Comparison of ENCODE assay signal across 8 cellular contexts in the genomic region with DNA sequence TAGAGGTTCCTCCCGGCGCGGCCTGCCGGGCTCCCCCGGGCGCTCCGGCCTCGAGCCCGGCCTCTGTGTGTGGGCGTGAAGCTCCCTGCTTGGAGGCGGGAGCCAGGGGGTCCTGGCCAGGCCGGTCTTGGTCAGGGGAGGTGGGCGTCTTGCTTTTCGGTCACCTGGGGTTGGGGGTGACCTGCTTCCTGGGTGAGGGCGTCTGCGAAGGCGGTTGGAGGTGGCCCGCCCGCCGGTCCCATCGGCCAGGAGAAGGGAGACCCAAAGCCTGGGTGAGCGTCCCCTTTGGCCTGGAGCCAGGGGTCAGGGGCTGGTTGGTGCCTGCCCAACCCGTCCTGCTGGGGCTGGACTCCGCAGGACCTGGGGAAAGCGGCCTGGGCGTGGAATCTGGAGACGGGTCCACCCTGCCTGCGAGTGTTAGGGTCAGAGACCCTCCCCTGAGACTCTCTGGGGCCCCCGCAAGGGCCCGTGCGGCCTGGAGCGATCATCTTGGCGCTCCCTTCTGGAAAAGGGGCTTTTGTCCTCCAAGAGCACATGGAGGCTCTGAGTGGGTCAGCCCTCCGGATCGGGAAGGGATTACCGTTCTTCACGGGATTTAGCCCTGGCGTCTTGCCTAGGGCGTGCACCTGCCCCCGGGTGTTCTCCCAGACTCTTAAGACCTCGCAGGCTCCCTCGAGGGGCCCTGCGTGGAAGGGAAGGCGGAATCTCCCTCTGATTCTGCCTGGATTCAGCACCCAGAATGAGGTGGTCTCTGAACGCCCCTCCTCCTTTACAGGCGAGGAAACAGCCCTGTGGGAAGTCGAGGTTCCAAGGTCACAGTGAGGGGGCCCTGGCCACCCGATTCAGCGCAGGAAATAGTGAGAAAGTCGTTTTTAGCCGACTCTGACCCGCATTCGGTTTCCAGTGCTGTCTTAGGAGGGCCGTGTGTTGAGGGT. TPM values are rescaled to one million over a fixed set of nuclear protein-coding genes. Genes with fewer than 3 reads are reported as not detected.
DNase-seq lines count a peak whose midpoint lies in the region; ATAC-seq and TF ChIP-seq lines count a peak whose summit lies in the region.

No MANE protein-coding gene starts in this region.

- H3K27me3 Mint-ChIP-seq in T-helper 17 cell: no peaks in the 10 kb centered on the region
- no peaks in the 10 kb centered on the region for H3K27me3 Mint-ChIP-seq in natural killer cell (ENCODE audit: low read depth in 2 of 2)

- peak overlapping the region; percentile 97 for H3K27ac ChIP-seq in A673 (ENCODE audit: low read depth, low read length, poor library complexity, severe bottlenecking)

- H3K4me1 ChIP-seq in A673 (ENCODE audit: insufficient read depth, low read length, poor library complexity, severe bottlenecking): peaks cover 17% of the 10 kb centered on the region

- H3K9me3 ChIP-seq in A673 (ENCODE audit: low read depth, low read length, poor library complexity, severe bottlenecking): no peaks in the 10 kb centered on the region
- no peaks in the 10 kb centered on the region for H3K9me3 ChIP-seq in T-helper 17 cell (ENCODE audit: control insufficient read depth, low read length, poor library complexity, severe bottlenecking)

- H3K36me3 Mint-ChIP-seq in T-helper 17 cell (ENCODE audit: low read depth) (no peaks in the 10 kb centered on the region), natural killer cell (no peaks in the 10 kb centered on the region)

- H3K27ac Mint-ChIP-seq in T-helper 17 cell (peak overlapping the region; percentile 99), natural killer cell (peak overlapping the region; percentile 88 to 92)

- DNase-seq in A673 (ENCODE audit: low spot score) (peak; percentile 61), T-helper 17 cell (no peak), natural killer cell (no peak), Ammon's horn (ENCODE audit: low spot score) (no peak), NOMO-1 treated with dmso at 0.1 percent for 144 hours (lab: John Stamatoyannopoulos, UW; ENCODE audit: unreplicated experiment) (no peak)

- peak; percentile 8 for ATAC-seq in HG03378 (IDR thresholded peaks at IDR 0.05; ENCODE audit: unreplicated experiment)
- ATAC-seq in T-helper 17 cell: no peak
- ATAC-seq in esophagus mucosa: peak; percentile 9
- no peak for ATAC-seq in natural killer cell

- H3K36me3 ChIP-seq in A673 (ENCODE audit: insufficient read depth, low read length, poor library complexity, severe bottlenecking): peaks cover 6% of the 10 kb centered on the region

- BruUV-seq in A673 (replicated peaks; lab: Mats Ljungman, UMichigan): TSS peak; percentile 62

- H3K4me3 Mint-ChIP-seq in T-helper 17 cell (peak overlapping the region; percentile 94), natural killer cell (peak overlapping the region; percentile 84)

- no peaks in the 10 kb centered on the region for H3K27me3 ChIP-seq in A673 (replicated peaks; ENCODE audit: insufficient read depth, low read depth, low read length, poor library complexity)

- CTCF ChIA-PET in A673 (lab: Charles Lee): no interaction called here

- intact Hi-C loops in A673 (cut with micrococcal nuclease; ENCODE audit: unreplicated experiment): loop anchor here (5.0 kb wide), 1 partner anchor 41 kb away; a partner anchor contains a TSS
- intact Hi-C loops in natural killer cell (cut with micrococcal nuclease): loop anchor here (5.0 kb wide), 2 partner anchors 41 to 89 kb away; a partner anchor contains a TSS

- POLR2A ChIA-PET in A673 (lab: Charles Lee; ENCODE audit: low non-redundant PET): no interaction called here

- H3K4me1 Mint-ChIP-seq in T-helper 17 cell: peaks cover 32% of the 10 kb centered on the region
- peaks cover 31 to 60% of the 10 kb centered on the region in 2 donors for H3K4me1 Mint-ChIP-seq in natural killer cell

- H3K4me3 ChIP-seq in A673 (ENCODE audit: low read depth, low read length, poor library complexity, severe bottlenecking) (peak overlapping the region; percentile 99), GM12875 (ENCODE audit: low read depth, low read length) (peak overlapping the region; percentile 98)

- TF ChIP-seq CTCF in A673 (conservative IDR thresholded peaks at IDR 0.05; ENCODE audit: low read depth, low read length) (no peak), GM12875 (IDR thresholded peaks at IDR 0.05; ENCODE audit: borderline replicate concordance, insufficient read depth, low read depth, low read length) (no peak), natural killer cell (IDR thresholded peaks at IDR 0.05) (no peak)

- H3K9me3 Mint-ChIP-seq in natural killer cell: no peaks in the 10 kb centered on the region

RNA-seq across cellular contexts. Expression of a gene that starts 0.8 kb away (rescaled TPM):
- 865 TPM in 2 replicates for total RNA-seq in A673 (2021)
- 100 to 1,000 TPM; 152 to 165 TPM for total RNA-seq in T-helper 17 cell
- total RNA-seq in esophagus mucosa: 320 TPM
- 100 to 1,000 TPM; 229 to 248 (median 236) TPM for total RNA-seq in natural killer cell

RNA-seq across cellular contexts. Expression of a gene that starts 16.5 kb away (rescaled TPM):
- total RNA-seq in A673 (2021) (13.1 and 15.7 TPM in 2 replicates), T-helper 17 cell (1 to 10 TPM; 1.1 to 3.0 TPM), esophagus mucosa (0.48 TPM), natural killer cell (1 to 10 TPM in 2 of 3 donors, under 1 TPM in 1; 0.96 to 1.6 (median 1.1) TPM)

RNA-seq across cellular contexts. Expression of a gene that starts 29.3 kb away (rescaled TPM):
- total RNA-seq in A673 (2021) (1.0 and 2.5 TPM in 2 replicates), T-helper 17 cell (10 to 100 TPM; 43.8 to 45.6 TPM), esophagus mucosa (not detected), natural killer cell (100 to 1,000 TPM; 186 to 286 (median 253) TPM)

RNA-seq across cellular contexts. Expression of a gene that starts 41.6 kb away (rescaled TPM):
- total RNA-seq in A673 (2021) (109 and 113 TPM in 2 replicates), T-helper 17 cell (10 to 100 TPM; 36.2 to 42.0 TPM), esophagus mucosa (30.7 TPM), natural killer cell (100 to 1,000 TPM in 2 of 3 donors, 10 to 100 TPM in 1; 68.5 to 114 (median 101) TPM)

Comparison
In these comparisons a context has a peak if more than half of its experiments do, and no peak if none do; other contexts are left out.
1. ATAC-seq: peak in HG03378 (single experiment) and esophagus mucosa (single experiment); none in T-helper 17 cell (single experiment) and natural killer cell (0 of 3).
2. RNA of a gene that starts 29.3 kb away (total RNA-seq): 186 to 286 TPM in natural killer cell and 43.8 to 45.6 TPM in T-helper 17 cell; 1.0 to 2.5 TPM in A673 and not detected in esophagus mucosa (single experiment); every median in the first group is over 10 times any median in the second.